In genomic region chr7:128014864-128015263, GRCh38 we compare ENCODE assay signal across 1 cellular context.
TF ChIP-seq lines count a peak whose summit lies in the region.

No MANE protein-coding gene starts in this region.

TF ChIP-seq in HepG2, 621 proteins besides CTCF, POLR2A, EP300 and RAD21:
- TF ChIP-seq ZBTB4 (CRISPR knock-in tag; IDR thresholded peaks at IDR 0.05; ENCODE audit: borderline replicate concordance) = no peak
- TF ChIP-seq RBM22 (optimal IDR thresholded peaks at IDR 0.05; ENCODE audit: low read length) = peak; percentile 5
